9 cellular contexts compared by ENCODE assay signal in the genomic region with DNA sequence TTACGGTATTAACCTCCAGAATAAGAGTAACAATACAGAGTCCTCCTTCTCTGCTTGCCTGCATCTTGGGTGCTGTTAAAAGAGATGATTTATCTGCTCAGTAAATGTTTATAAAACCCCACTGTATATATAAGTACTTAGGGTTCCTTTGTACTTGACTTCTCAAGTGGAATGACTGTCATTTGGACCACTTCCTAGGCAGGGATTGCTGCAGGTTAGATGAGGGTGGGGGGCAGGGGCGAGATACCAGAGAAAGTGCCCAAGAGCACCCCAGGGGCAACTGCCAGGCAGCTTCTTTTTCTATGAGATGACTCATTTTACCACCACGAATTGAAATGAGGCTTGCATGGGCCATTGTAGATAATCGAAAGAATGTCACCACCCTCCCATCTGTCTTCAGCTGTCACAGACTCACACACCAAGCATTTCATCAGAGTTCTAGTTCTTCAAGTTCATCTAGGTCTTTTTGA.
DNase-seq lines count a peak whose midpoint lies in the region; ATAC-seq and TF ChIP-seq lines count a peak whose summit lies in the region.
"Had no signal": no experiment of that assay in that cellular context is flagged by ENCODE, and none has a peak within 500 bp of the region (broad histone marks: within the 10 kb centered on the region; RNA-seq: fewer than 3 reads in every experiment).

No MANE protein-coding gene starts in this region.

- H3K4me1 ChIP-seq in esophagus (ENCODE audit: control insufficient read depth in 2 of 2, insufficient read depth in 2 of 2, low read length in 1 of 2) (peaks cover 6 to 17% of the 10 kb centered on the region in 2 donors), skeletal muscle satellite cell (ENCODE audit: control insufficient read depth, insufficient read depth, low read length) (peaks cover 22% of the 10 kb centered on the region), BE2C (no peaks in the 10 kb centered on the region)

- WGBS in esophagus, 2 donors, result 24 to 39% methylated on average over 4 of the region's 4 CpGs

- ATAC-seq in GM21447 (IDR thresholded peaks at IDR 0.05; ENCODE audit: unreplicated experiment), result no peak

- POLR2A ChIA-PET in activated CD4-positive, alpha-beta T cell treated with anti-CD3 and anti-CD28 coated beads, Interleukin-2, amount 10 ng/mL, durations not matched to agents 7 days and 5 days (lab: Charles Lee), result no interaction called here

- H3K9me3 Mint-ChIP-seq in activated CD4-positive, alpha-beta T cell treated with anti-CD3 and anti-CD28 coated beads, Interleukin-2, amount 10 ng/mL, durations not matched to agents 7 days and 5 days, result peaks cover 6% of the 10 kb centered on the region

- no peak overlapping the region for H3K4me3 Mint-ChIP-seq in activated CD4-positive, alpha-beta T cell treated with anti-CD3 and anti-CD28 coated beads, Interleukin-2, amount 10 ng/mL, durations not matched to agents 7 days and 5 days

- H3K4me2 ChIP-seq in skeletal muscle satellite cell (ENCODE audit: low read length), result peak overlapping the region; percentile 72

- H3K4me3 ChIP-seq in esophagus (ENCODE audit: low read depth in 1 of 2, low read length in 2 of 2) (no peak overlapping the region), skeletal muscle satellite cell (ENCODE audit: low read length) (peak overlapping the region; percentile 39), BE2C (ENCODE audit: low read depth, low read length) (no peak overlapping the region)
- H3K4me3 ChIP-seq: skin epidermis had no signal

- H3K36me3 Mint-ChIP-seq in activated CD4-positive, alpha-beta T cell treated with anti-CD3 and anti-CD28 coated beads, Interleukin-2, amount 10 ng/mL, durations not matched to agents 7 days and 5 days (ENCODE audit: low read depth), result no peaks in the 10 kb centered on the region

- H3K9me3 ChIP-seq in esophagus (ENCODE audit: control insufficient read depth in 2 of 2, insufficient read depth in 1 of 2, low read depth in 1 of 2, low read length in 1 of 2) (no peaks in the 10 kb centered on the region), skeletal muscle satellite cell (replicated peaks; ENCODE audit: low read length) (peaks cover 5% of the 10 kb centered on the region), BE2C (no peaks in the 10 kb centered on the region)

- H3K36me3 ChIP-seq in esophagus (ENCODE audit: control insufficient read depth in 2 of 2, insufficient read depth in 2 of 2, low read length in 1 of 2) (no peaks in the 10 kb centered on the region), skeletal muscle satellite cell (ENCODE audit: insufficient read depth, low read length) (no peaks in the 10 kb centered on the region), BE2C (no peaks in the 10 kb centered on the region)

- H3K4me1 Mint-ChIP-seq in activated CD4-positive, alpha-beta T cell treated with anti-CD3 and anti-CD28 coated beads, Interleukin-2, amount 10 ng/mL, durations not matched to agents 7 days and 5 days, result no peaks in the 10 kb centered on the region

- H3K27me3 ChIP-seq in esophagus (ENCODE audit: control insufficient read depth in 1 of 2, insufficient read depth in 2 of 2, low read length in 2 of 2) (no peaks in the 10 kb centered on the region), skeletal muscle satellite cell (ENCODE audit: control insufficient read depth, insufficient read depth, low read length) (no peaks in the 10 kb centered on the region), BE2C (no peaks in the 10 kb centered on the region)

- H3K27ac ChIP-seq in esophagus (ENCODE audit: low read depth in 2 of 2, low read length in 1 of 2), result peak overlapping the region; percentile 65 to 69

- DNase-seq in SKM-1 treated with dmso at 0.1 percent for 144 hours (lab: John Stamatoyannopoulos, UW; ENCODE audit: unreplicated experiment), result peak; percentile 29
- DNase-seq in SKM-1 (lab: John Stamatoyannopoulos, UW; ENCODE audit: unreplicated experiment), result no peak
- peak; percentile 77 for DNase-seq in NCI-H187 treated with DMSO at 0.1 percent for 48 hours (lab: John Stamatoyannopoulos, UW)
- DNase-seq in BE2C, result no peak
- DNase-seq in activated CD4-positive, alpha-beta T cell treated with anti-CD3 and anti-CD28 coated beads, Interleukin-2, amount 10 ng/mL, durations not matched to agents 7 days and 5 days, result no peak

- H3K27ac Mint-ChIP-seq in activated CD4-positive, alpha-beta T cell treated with anti-CD3 and anti-CD28 coated beads, Interleukin-2, amount 10 ng/mL, durations not matched to agents 7 days and 5 days, result no peak overlapping the region

- CTCF ChIA-PET in activated CD4-positive, alpha-beta T cell treated with anti-CD3 and anti-CD28 coated beads, Interleukin-2, amount 10 ng/mL, durations not matched to agents 7 days and 5 days (lab: Charles Lee), result no interaction called here

- no peak for TF ChIP-seq CTCF in BE2C (IDR thresholded peaks at IDR 0.05; ENCODE audit: low read depth, low read length)

- H3K27me3 Mint-ChIP-seq in activated CD4-positive, alpha-beta T cell treated with anti-CD3 and anti-CD28 coated beads, Interleukin-2, amount 10 ng/mL, durations not matched to agents 7 days and 5 days, result no peaks in the 10 kb centered on the region

- H3K9ac ChIP-seq in skeletal muscle satellite cell (ENCODE audit: low read depth, low read length), result no peak overlapping the region

Comparison
In these comparisons a context has a peak if more than half of its experiments do, and no peak if none do; other contexts are left out.
1. DNase-seq: peak in SKM-1 treated with dmso at 0.1 percent for 144 hours (single experiment) and NCI-H187 treated with DMSO at 0.1 percent for 48 hours (single experiment); none in SKM-1 (single experiment), BE2C (single experiment) and activated CD4-positive, alpha-beta T cell treated with anti-CD3 and anti-CD28 coated beads, Interleukin-2, amount 10 ng/mL, durations not matched to agents 7 days and 5 days (single experiment).